17 cellular contexts compared by ENCODE assay signal in genomic region chrX:70577442-70577841, GRCh38.
"Had no signal": no experiment of that assay in that cellular context is flagged by ENCODE, and none has a peak within 500 bp of the region (broad histone marks: within the 10 kb centered on the region; RNA-seq: fewer than 3 reads in every experiment).

No MANE protein-coding gene starts in this region.

- H3K4me1 ChIP-seq: stomach, suprapubic skin, testis, thyroid gland, tibial artery, tibial nerve, transverse colon, upper lobe of left lung, upper lobe of right lung, uterus, vagina had no signal

- H3K9me3 ChIP-seq: suprapubic skin, testis, thoracic aorta, thyroid gland, transverse colon, upper lobe of right lung, uterus had no signal

- ATAC-seq: stimulated activated effector memory CD8-positive, alpha-beta T cell treated with anti-CD3 and anti-CD28 coated beads, Interleukin-12 subunit alpha, Interleukin-12 subunit beta, amount 100 ng/mL, for 72 hours; stimulated activated memory B cell treated with anti-CD40 and anti-IgM and Interleukin-4, amounts not matched to agents 10 μg/mL and 1 μg/mL and 100 μg/mL, for 72 hours; stimulated activated naive B cell treated with anti-CD40 and anti-IgM and Interleukin-4, amounts not matched to agents 10 μg/mL and 1 μg/mL and 100 μg/mL, for 72 hours; stimulated activated naive CD8-positive, alpha-beta T cell treated with anti-CD3 and anti-CD28 coated beads, Interleukin-15, amount 100 ng/mL, for 72 hours; stimulated activated naive CD8-positive, alpha-beta T cell treated with anti-CD3 and anti-CD28 coated beads, Interleukin-15, Interleukin-2, amounts not matched to agents 100 U/mL and 50 U/mL, for 24 hours; upper lobe of right lung had no signal

- H3K27ac ChIP-seq: stomach, suprapubic skin, testis, thoracic aorta, thyroid gland, tibial artery, tibial nerve, transverse colon, upper lobe of left lung, upper lobe of right lung, uterus, vagina had no signal

- H3K36me3 ChIP-seq: stomach, suprapubic skin, thoracic aorta, thyroid gland, tibial artery, tibial nerve, transverse colon, upper lobe of left lung, upper lobe of right lung, uterus, vagina had no signal

- H3K4me3 ChIP-seq: stomach, suprapubic skin, testis, thoracic aorta, thyroid gland, tibial artery, tibial nerve, transverse colon, upper lobe of left lung, upper lobe of right lung, uterus, vagina had no signal
